In the genomic region with DNA sequence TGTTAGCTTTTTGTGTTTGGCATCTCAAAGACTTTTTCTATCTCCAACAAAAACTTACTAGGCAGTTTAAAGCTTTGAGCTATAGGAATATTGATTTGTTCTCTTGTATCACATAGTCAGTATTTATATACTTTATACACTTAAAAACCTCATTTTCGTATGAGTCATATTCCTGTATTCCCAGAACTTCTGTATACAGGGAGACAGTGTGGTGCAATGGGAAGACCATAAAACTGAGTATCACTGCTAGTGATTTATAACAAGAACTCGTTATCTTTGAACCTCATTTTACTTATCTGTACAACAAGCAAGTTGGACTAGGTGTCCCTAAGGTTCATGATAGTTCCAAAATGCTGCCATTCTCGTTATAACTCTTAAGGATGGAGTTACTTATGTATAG, we compare ENCODE assay signal across 18 cellular contexts. TPM values are rescaled to one million over a fixed set of nuclear protein-coding genes. Genes with fewer than 3 reads are reported as not detected.
DNase-seq lines count a peak whose midpoint lies in the region; ATAC-seq and TF ChIP-seq lines count a peak whose summit lies in the region.
"Had no signal": no experiment of that assay in that cellular context is flagged by ENCODE, and none has a peak within 500 bp of the region (broad histone marks: within the 10 kb centered on the region; RNA-seq: fewer than 3 reads in every experiment).

No MANE protein-coding gene starts in this region.

- no TSS peak for BruUV-seq in PC-3 (replicated peaks; lab: Mats Ljungman, UMichigan)

- H3K4me1 ChIP-seq in heart left ventricle (peaks cover 0 to 9% (median 5%) of the 10 kb centered on the region in 12 donors), PC-3 (ENCODE audit: insufficient read depth, low read length) (peaks cover 12% of the 10 kb centered on the region), upper lobe of right lung (peaks cover 5% of the 10 kb centered on the region)
- H3K4me1 ChIP-seq: SJCRH30 had no signal

- H3K27ac ChIP-seq in heart left ventricle = peak overlapping the region in 1 of 12 donors; percentile 68
- no peak overlapping the region for H3K27ac ChIP-seq in PC-3 (ENCODE audit: low read length)
- H3K27ac ChIP-seq in upper lobe of right lung = no peak overlapping the region
- H3K27ac ChIP-seq: C4-2B, GM23248, SJCRH30 had no signal

- H3K9me3 ChIP-seq in heart left ventricle = no peaks in the 10 kb centered on the region
- no peaks in the 10 kb centered on the region for H3K9me3 ChIP-seq in PC-3 (ENCODE audit: low read length)
- no peaks in the 10 kb centered on the region for H3K9me3 ChIP-seq in upper lobe of right lung
- H3K9me3 ChIP-seq: SJCRH30 had no signal

- TF ChIP-seq POLR2A in heart left ventricle (IDR thresholded peaks at IDR 0.05) (no peak), GM18505 (IDR thresholded peaks at IDR 0.05; ENCODE audit: borderline replicate concordance, extremely low read depth, insufficient read depth, insufficient read length) (no peak)

- no peaks in the 10 kb centered on the region for H3F3A ChIP-seq in PC-3 (ENCODE audit: low read length, unreplicated experiment)

- no peaks in the 10 kb centered on the region for H4K20me1 ChIP-seq in PC-3 (ENCODE audit: low read length)

- CTCF ChIA-PET in PC-3 (lab: Charles Lee) = no interaction called here

- 70 to 78% (median 72%) methylated on average over 3 of the region's 3 CpGs for WGBS in heart left ventricle, 4 donors

- DNase-seq in left ventricle myocardium superior = no peak
- DNase-seq in heart left ventricle = no peak
- no peak for DNase-seq in PC-3
- peak; percentile 58 for DNase-seq in iris pigment epithelial cell (ENCODE audit: low read depth)
- DNase-seq in upper lobe of right lung = no peak
- no peak for DNase-seq in NCI-H2171 (lab: John Stamatoyannopoulos, UW)
- DNase-seq: DMS 273 treated with DMSO at 0.1 percent for 48 hours, EL, GM23248, NCI-H1436, NCI-H2029, NCI-H748 treated with DMSO at 0.1 percent for 48 hours, OCI-M1, RPMI8226, SJCRH30 had no signal

- no peaks in the 10 kb centered on the region for H3K9me2 ChIP-seq in PC-3 (replicated peaks; ENCODE audit: low read length)

- ATAC-seq in left ventricle myocardium superior = peak; percentile 29
- ATAC-seq in heart left ventricle = no peak
- ATAC-seq in PC-3 = peak; percentile 46; the same call in 1 of the 2 replicates
- no peak for ATAC-seq in upper lobe of right lung
- no peak for ATAC-seq in GM18505 (IDR thresholded peaks at IDR 0.05; ENCODE audit: unreplicated experiment)
- ATAC-seq: HCT116 had no signal

- H3K27me3 ChIP-seq in heart left ventricle (no peaks in the 10 kb centered on the region), PC-3 (ENCODE audit: low read length) (no peaks in the 10 kb centered on the region), upper lobe of right lung (no peaks in the 10 kb centered on the region)
- H3K27me3 ChIP-seq: SJCRH30 had no signal

- H3K9ac ChIP-seq in PC-3 (ENCODE audit: low read length) = no peak overlapping the region
- H3K9ac ChIP-seq: GM23248 had no signal

- TF ChIP-seq CTCF in heart left ventricle (IDR thresholded peaks at IDR 0.05) = no peak
- TF ChIP-seq CTCF in PC-3 (conservative IDR thresholded peaks at IDR 0.05; ENCODE audit: low read depth, low read length) = no peak
- TF ChIP-seq CTCF in upper lobe of right lung (IDR thresholded peaks at IDR 0.05) = no peak

- intact Hi-C loops in left ventricle myocardium superior (cut with micrococcal nuclease) = no loop called here
- intact Hi-C loops in heart left ventricle (cut with DNase I) = loop anchor here in 1 of 10 donors (10.0 kb wide), 1 partner anchor 63 kb away; no protein-coding TSS in a partner anchor
- intact Hi-C loops in PC-3 (cut with micrococcal nuclease) = no loop called here
- intact Hi-C loops in upper lobe of right lung (cut with DNase I) = no loop called here

- H3K36me3 ChIP-seq in heart left ventricle (peaks cover 0 to 71% (median 47%) of the 10 kb centered on the region in 9 donors), PC-3 (ENCODE audit: low read depth, low read length) (peaks cover 13% of the 10 kb centered on the region), upper lobe of right lung (peaks cover 57% of the 10 kb centered on the region)

- no peak overlapping the region for H3K4me3 ChIP-seq in heart left ventricle
- no peak overlapping the region for H3K4me3 ChIP-seq in PC-3 (ENCODE audit: low read length)
- no peak overlapping the region for H3K4me3 ChIP-seq in upper lobe of right lung
- H3K4me3 ChIP-seq: GM23248, SJCRH30 had no signal

- POLR2A ChIA-PET in PC-3 (lab: Charles Lee; ENCODE audit: unreplicated experiment) = no interaction called here

- H3K4me2 ChIP-seq in PC-3 (ENCODE audit: low read length) = no peak overlapping the region

- H2AFZ ChIP-seq in PC-3 (ENCODE audit: low read length) = no peak overlapping the region
- H2AFZ ChIP-seq: GM23248 had no signal

- peaks cover 21% of the 10 kb centered on the region for H3K79me2 ChIP-seq in PC-3 (ENCODE audit: low read length)

RNA-seq across cellular contexts. Expression of a gene that starts 6.3 kb away (rescaled TPM):
- 5.8 TPM for total RNA-seq in left ventricle myocardium superior
- total RNA-seq in heart left ventricle = 1 to 10 TPM; 2.1 to 6.4 (median 3.8) TPM
- polyA plus RNA-seq in heart left ventricle = 1 to 10 TPM in 1 of 2 donors, under 1 TPM in 1; 0.99 to 2.9 TPM
- total RNA-seq in PC-3 (2014; rRNA removed) = 3.9 and 5.6 TPM in 2 replicates
- total RNA-seq in upper lobe of right lung = 6.0 TPM

RNA-seq across cellular contexts. Expression of a gene that starts 12.0 kb away (rescaled TPM):
- 4.6 TPM for total RNA-seq in left ventricle myocardium superior
- total RNA-seq in heart left ventricle = 1 to 10 TPM; 3.2 to 6.7 (median 5.3) TPM
- polyA plus RNA-seq in heart left ventricle = 1 to 10 TPM; 3.7 to 4.3 TPM
- total RNA-seq in PC-3 (2014; rRNA removed) = 8.5 and 9.0 TPM in 2 replicates
- 9.4 TPM for total RNA-seq in upper lobe of right lung

Comparison
In these comparisons a context has a peak if more than half of its experiments do, and no peak if none do; other contexts are left out.
1. ATAC-seq: peak in left ventricle myocardium superior (single experiment) and PC-3 (single experiment); none in heart left ventricle (0 of 4), upper lobe of right lung (single experiment) and GM18505 (single experiment).